ENCODE assay signal across 1 cellular context in genomic region chr1:93846151-93846928, GRCh38.
TF ChIP-seq lines count a peak whose summit lies in the region.

No MANE protein-coding gene starts in this region.

TF ChIP-seq in HepG2, 621 proteins besides CTCF, POLR2A, EP300 and RAD21 (continued from another document and continues in another):
- TF ChIP-seq ARID5B (CRISPR knock-in tag; IDR thresholded peaks at IDR 0.05) (0 out of 2 replicates have a peak, but pooled peaks have one; percentile 9), NPAS2 (CRISPR knock-in tag; IDR thresholded peaks at IDR 0.05; ENCODE audit: borderline replicate concordance) (no peak), RFXANK (CRISPR knock-in tag; IDR thresholded peaks at IDR 0.05) (no peak), ETV5 (CRISPR knock-in tag; IDR thresholded peaks at IDR 0.05; ENCODE audit: borderline replicate concordance) (peak; percentile 14; the same call in 1 of the 2 replicates), SNAPC2 (CRISPR knock-in tag; IDR thresholded peaks at IDR 0.05) (no peak), ZNF563 (CRISPR knock-in tag; IDR thresholded peaks at IDR 0.05) (peak; percentile 85), ZNF678 (CRISPR knock-in tag; IDR thresholded peaks at IDR 0.05) (peak; percentile 27; the same call in 1 of the 2 replicates), PAX8 (CRISPR knock-in tag; IDR thresholded peaks at IDR 0.05; ENCODE audit: borderline replicate concordance) (no peak), MXD4 (CRISPR knock-in tag; IDR thresholded peaks at IDR 0.05) (peak; percentile 53; the same call in 1 of the 2 replicates), UBTF (CRISPR knock-in tag; IDR thresholded peaks at IDR 0.05) (peak; percentile 92), ATF5 (CRISPR knock-in tag; IDR thresholded peaks at IDR 0.05; ENCODE audit: low read depth) (peak; percentile 83; the same call in 1 of the 2 replicates), HOXA5 (CRISPR knock-in tag; IDR thresholded peaks at IDR 0.05) (peak; percentile 40; the same call in 1 of the 2 replicates), ARID2 (CRISPR knock-in tag; IDR thresholded peaks at IDR 0.05; ENCODE audit: borderline replicate concordance) (no peak), SUZ12 (IDR thresholded peaks at IDR 0.05; ENCODE audit: low read depth, low read length) (no peak), ATF3 (CRISPR knock-in tag; IDR thresholded peaks at IDR 0.05) (0 out of 2 replicates have a peak, but pooled peaks have one; percentile 10), ZMAT3 (CRISPR knock-in tag; conservative IDR thresholded peaks at IDR 0.05) (no peak), HNRNPUL1 (IDR thresholded peaks at IDR 0.05; ENCODE audit: low read depth, low read length) (peak; percentile 34; the same call in 1 of the 2 replicates), KDM2A (CRISPR knock-in tag; IDR thresholded peaks at IDR 0.05; ENCODE audit: borderline replicate concordance, low read depth) (peak; percentile 87), ZNF331 (CRISPR knock-in tag; IDR thresholded peaks at IDR 0.05) (peak; percentile 33; the same call in 1 of the 2 replicates), ZNF570 (CRISPR knock-in tag; IDR thresholded peaks at IDR 0.05; ENCODE audit: borderline replicate concordance) (peak; percentile 22; the same call in 1 of the 2 replicates), RARG (CRISPR knock-in tag; IDR thresholded peaks at IDR 0.05; ENCODE audit: low read depth) (no peak), NFE2 (CRISPR knock-in tag; IDR thresholded peaks at IDR 0.05) (no peak), DPF2 (CRISPR knock-in tag; IDR thresholded peaks at IDR 0.05; ENCODE audit: borderline replicate concordance, low read depth) (no peak), SPEN (CRISPR knock-in tag; IDR thresholded peaks at IDR 0.05; ENCODE audit: low read depth) (peak; percentile 56), ZBTB25 (CRISPR knock-in tag; IDR thresholded peaks at IDR 0.05) (no peak), PHF8 (CRISPR knock-in tag; IDR thresholded peaks at IDR 0.05) (peak; percentile 64), CBX1 (IDR thresholded peaks at IDR 0.05; ENCODE audit: low read depth) (no peak), EED (CRISPR knock-in tag; IDR thresholded peaks at IDR 0.05) (no peak), MED1 (CRISPR knock-in tag; IDR thresholded peaks at IDR 0.05) (peak; percentile 69), NR3C1 (CRISPR knock-in tag; IDR thresholded peaks at IDR 0.05) (no peak), SIX4 (CRISPR knock-in tag; IDR thresholded peaks at IDR 0.05) (no peak), ZNF766 (CRISPR knock-in tag; IDR thresholded peaks at IDR 0.05; ENCODE audit: borderline replicate concordance) (peak; percentile 75), KDM3A (CRISPR knock-in tag; IDR thresholded peaks at IDR 0.05; ENCODE audit: low read depth) (peak; percentile 63; the same call in 1 of the 2 replicates), THAP8 (CRISPR knock-in tag; IDR thresholded peaks at IDR 0.05; ENCODE audit: borderline replicate concordance) (no peak), ZSCAN5A (CRISPR knock-in tag; IDR thresholded peaks at IDR 0.05; ENCODE audit: borderline replicate concordance) (no peak), ZNF552 (CRISPR knock-in tag; IDR thresholded peaks at IDR 0.05; ENCODE audit: borderline replicate concordance) (no peak), SNAPC5 (CRISPR knock-in tag; IDR thresholded peaks at IDR 0.05; ENCODE audit: borderline replicate concordance) (no peak), SALL2 (CRISPR knock-in tag; IDR thresholded peaks at IDR 0.05) (peak; percentile 12; the same call in 1 of the 2 replicates), IRX3 (CRISPR knock-in tag; IDR thresholded peaks at IDR 0.05; ENCODE audit: borderline replicate concordance, low read depth) (0 out of 2 replicates have a peak, but pooled peaks have one; percentile 65), MXI1 (IDR thresholded peaks at IDR 0.05; ENCODE audit: borderline replicate concordance, low read depth, low read length) (0 out of 3 replicates have a peak, but pooled peaks have one; percentile 43), AHR (CRISPR knock-in tag; IDR thresholded peaks at IDR 0.05) (no peak), ZBTB1 (CRISPR knock-in tag; IDR thresholded peaks at IDR 0.05; ENCODE audit: borderline replicate concordance) (no peak), ZNF276 (CRISPR knock-in tag; IDR thresholded peaks at IDR 0.05; ENCODE audit: low read depth) (no peak), NFE2L2 (IDR thresholded peaks at IDR 0.05; ENCODE audit: low read length) (no peak), HOXD1 (CRISPR knock-in tag; IDR thresholded peaks at IDR 0.05) (peak; percentile 38; the same call in 1 of the 2 replicates), CAMTA2 (CRISPR knock-in tag; IDR thresholded peaks at IDR 0.05; ENCODE audit: borderline replicate concordance) (no peak), MAFK (conservative IDR thresholded peaks at IDR 0.05 in 1 of 2, IDR thresholded peaks at IDR 0.05 in 1 of 2; ENCODE audit: low read length in 2 of 2) (no peak), HDAC6 (IDR thresholded peaks at IDR 0.05; ENCODE audit: low read depth, low read length) (no peak), CC2D1A (CRISPR knock-in tag; IDR thresholded peaks at IDR 0.05) (no peak)
